ENCODE assay signal across 23 cellular contexts in the genomic region with DNA sequence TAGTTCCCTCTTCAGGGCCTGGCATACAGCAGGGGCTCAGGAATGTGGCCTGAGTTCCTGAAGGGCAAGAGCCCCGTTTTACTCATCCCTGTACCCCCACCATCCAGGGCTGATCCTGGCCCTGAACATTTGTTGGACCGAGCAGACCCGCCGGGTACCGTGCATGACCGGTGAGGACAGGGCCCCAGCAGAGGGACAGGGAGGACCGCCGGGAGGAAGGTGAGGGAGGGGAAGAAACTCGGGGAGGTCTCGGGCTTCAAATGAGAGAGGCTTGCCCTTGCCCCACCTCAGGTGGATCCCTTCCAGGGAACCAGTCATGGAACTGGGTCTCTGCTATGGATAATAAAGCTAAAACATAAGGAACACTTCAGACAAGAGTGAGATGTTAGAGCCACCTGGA.
"Had no signal": no experiment of that assay in that cellular context is flagged by ENCODE, and none has a peak within 500 bp of the region (broad histone marks: within the 10 kb centered on the region; RNA-seq: fewer than 3 reads in every experiment).

No MANE protein-coding gene starts in this region.

- H3K4me1 ChIP-seq: esophagus muscularis mucosa, foreskin keratinocyte, gastroesophageal sphincter, heart left ventricle, left lung, lower lobe of right lung had no signal

- DNase-seq: dermis blood vessel endothelial cell; effector CD4-positive, alpha-beta T cell; effector memory CD4-positive, alpha-beta T cell; foreskin keratinocyte; heart left ventricle; hypothalamus; immature natural killer cell; islet precursor cell; left cardiac atrium; left lung; left ventricle myocardium superior; lower lobe of right lung; mesendoderm; midbrain; naive thymus-derived CD4-positive, alpha-beta T cell had no signal

- FAIRE-seq: colon, endothelial cell of umbilical vein, frontal cortex had no signal

- H2AFZ ChIP-seq: hepatocyte had no signal

- H3K27me3 ChIP-seq: dorsolateral prefrontal cortex, foreskin keratinocyte, hepatocyte, left lung had no signal

- ATAC-seq: foreskin keratinocyte; gastroesophageal sphincter; heart left ventricle; left cardiac atrium; left lung; left ventricle myocardium superior; lower lobe of right lung; naive thymus-derived CD4-positive, alpha-beta T cell had no signal

- H3K9me3 ChIP-seq: esophagus muscularis mucosa, gastroesophageal sphincter, left lung, lower lobe of right lung had no signal

- H3K27ac ChIP-seq: coronary artery, dorsolateral prefrontal cortex, esophagus muscularis mucosa, foreskin keratinocyte, gastroesophageal sphincter, heart left ventricle, hepatocyte, left lung, lower lobe of right lung had no signal

- H3K4me2 ChIP-seq: hepatocyte had no signal

- H3K79me2 ChIP-seq: hepatocyte had no signal

- H3K4me3 ChIP-seq: coronary artery, dorsolateral prefrontal cortex, esophagus muscularis mucosa, gastroesophageal sphincter, heart left ventricle, hepatocyte, left lung, lower lobe of right lung had no signal

- H3K36me3 ChIP-seq: esophagus muscularis mucosa, gastroesophageal sphincter, heart left ventricle, left lung, lower lobe of right lung had no signal
